33 cellular contexts compared by ENCODE assay signal in the genomic region with DNA sequence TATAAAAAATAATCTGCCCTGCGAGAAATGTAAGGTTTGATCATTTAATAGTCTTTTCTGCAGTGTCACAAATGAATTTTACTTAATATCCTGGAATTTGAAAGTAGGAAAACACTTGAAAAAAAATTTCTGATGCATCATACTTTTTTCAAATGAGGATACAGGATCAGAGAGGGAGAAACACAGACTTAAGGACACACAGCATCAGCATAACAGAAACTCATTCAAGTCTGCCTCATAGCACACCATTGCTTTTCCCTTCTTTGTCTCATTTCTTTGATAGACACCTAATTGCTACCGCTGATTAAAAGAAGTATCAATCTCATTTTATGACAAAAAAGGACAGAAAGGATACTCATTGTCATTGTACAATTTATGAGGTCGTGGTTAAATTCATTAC.
"Had no signal": no experiment of that assay in that cellular context is flagged by ENCODE, and none has a peak within 500 bp of the region (broad histone marks: within the 10 kb centered on the region; RNA-seq: fewer than 3 reads in every experiment).

No MANE protein-coding gene starts in this region.

- H3K36me3 ChIP-seq: MG63 had no signal

- H3K27me3 ChIP-seq: MG63 had no signal

- H3K4me3 ChIP-seq: MG63 had no signal

- DNase-seq: Karpas-422, Kasumi-1, MG63, MM.1S, NCI-H1048, NCI-H1092, NCI-H1092 treated with DMSO at 0.1 percent for 48 hours, NCI-H1105, NCI-H1105 treated with DMSO at 0.1 percent for 48 hours, NCI-H1417, NCI-H1417 treated with DMSO at 0.1 percent for 48 hours, NCI-H1436, NCI-H1436 treated with DMSO at 0.1 percent for 48 hours, NCI-H146, NCI-H1694, NCI-H1694 treated with DMSO at 0.1 percent for 48 hours, NCI-H187, NCI-H187 treated with DMSO at 0.1 percent for 48 hours, NCI-H1930, NCI-H2029, NCI-H2029 treated with DMSO at 0.1 percent for 48 hours, NCI-H2081, NCI-H2081 treated with DMSO at 0.1 percent for 48 hours, NCI-H2107, NCI-H2171, NCI-H2171 treated with DMSO at 0.1 percent for 48 hours, NCI-H2227 treated with DMSO at 0.1 percent for 48 hours, NCI-H226, NCI-H345, NCI-H446, NCI-H446 treated with DMSO at 0.1 percent for 48 hours, NCI-H510A, NCI-H510A treated with DMSO at 0.1 percent for 48 hours had no signal
